In the genomic region with DNA sequence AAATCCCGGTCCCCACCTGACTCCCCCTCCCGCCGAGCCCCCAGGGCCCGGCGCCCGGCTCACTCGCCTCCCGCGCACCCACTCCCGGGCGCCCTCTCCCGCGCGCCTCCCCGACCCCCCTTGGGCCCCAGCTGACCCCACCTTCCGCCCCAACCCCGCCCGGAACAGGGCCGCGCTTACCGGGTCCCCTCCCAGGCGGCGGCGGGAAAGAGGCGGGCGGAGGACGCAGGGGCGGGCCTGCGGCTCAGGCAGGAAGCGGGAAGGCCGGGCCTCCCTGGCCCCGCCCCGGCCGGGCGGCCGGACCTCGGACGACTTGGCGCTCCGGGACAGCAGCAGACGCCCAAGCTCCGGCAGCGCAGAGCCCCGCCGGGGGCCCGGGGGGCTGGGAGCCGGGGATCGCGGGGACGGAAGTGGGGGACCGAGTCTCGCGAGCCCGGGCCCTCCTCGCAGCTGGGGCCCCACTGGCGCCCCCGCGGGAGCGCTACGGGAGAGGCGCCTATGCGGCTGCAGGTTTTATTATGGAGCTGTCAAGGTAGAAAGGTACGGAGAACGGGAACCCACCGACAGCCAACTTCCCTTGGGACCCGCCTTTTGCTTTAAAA, we compare ENCODE assay signal across 8 cellular contexts. TPM values are rescaled to one million over a fixed set of nuclear protein-coding genes. Genes with fewer than 3 reads are reported as not detected.
A peak's percentile ranks its signal among the peaks of the same experiment; 100 is the strongest.
DNase-seq lines count a peak whose midpoint lies in the region; ATAC-seq, FAIRE-seq and TF ChIP-seq lines count a peak whose summit lies in the region.

A gene (minus strand): TSS at position 212 of the 602 bp plus-strand sequence. CDS start 15,905 bp downstream, outside the sequence.

- FAIRE-seq in kidney (lab: Jason Lieb, UNC), result no peak

- H3K9ac ChIP-seq in kidney (ENCODE audit: low read length in 2 of 2), result peak within 1 kb of the TSS; percentile 75 to 80

- no peaks in the 10 kb centered on the region for H3K36me3 ChIP-seq in kidney (ENCODE audit: control insufficient read depth in 1 of 2, insufficient read depth in 2 of 2, low read length in 2 of 2)

- peak; percentile 47 for TF ChIP-seq CTCF in AG10803 (conservative IDR thresholded peaks at IDR 0.05; ENCODE audit: low read length)
- TF ChIP-seq CTCF in kidney (IDR thresholded peaks at IDR 0.05; ENCODE audit: borderline replicate concordance, extremely low read depth, insufficient read depth), result peak; percentile 12

- peak within 1 kb of the TSS; percentile 73 for H3K4me3 ChIP-seq in AG10803 (ENCODE audit: low read length)
- peak within 1 kb of the TSS; percentile 81 to 82 for H3K4me3 ChIP-seq in kidney (ENCODE audit: low read length in 2 of 2)

- peak; percentile 78 for TF ChIP-seq POLR2A in GM18951 (IDR thresholded peaks at IDR 0.05; ENCODE audit: extremely low read depth, insufficient read depth, insufficient read length)

- peak; percentile 93 for ATAC-seq in HG03159 (IDR thresholded peaks at IDR 0.05; ENCODE audit: unreplicated experiment)
- peak; percentile 94 for ATAC-seq in activated CD4-positive, CD25-positive, alpha-beta regulatory T cell treated with anti-CD3 and anti-CD28 coated beads, Interleukin-2, amount 50 U/mL, for 24 hours

- DNase-seq in AG10803 (ENCODE audit: low read depth) (peak; percentile 80), NCI-H2227 treated with DMSO at 0.1 percent for 48 hours (lab: John Stamatoyannopoulos, UW) (peak; percentile 60), cerebellar cortex (ENCODE audit: low spot score) (peak; percentile 80), kidney (peak; percentile 97)
- peak; percentile 66 to 83 for DNase-seq in stimulated activated CD4-positive, alpha-beta T cell treated with anti-CD3 and anti-CD28 coated beads, Interleukin-15, amount 100 ng/mL, for 1 hour (ENCODE audit: low read depth in 1 of 2, low spot score in 1 of 2)

- intact Hi-C loops in kidney (cut with DNase I), result no loop called here

- H3K9me3 ChIP-seq in kidney (ENCODE audit: control insufficient read depth in 1 of 2, low read length in 2 of 2), result no peaks in the 10 kb centered on the region

- H3K27ac ChIP-seq in kidney (ENCODE audit: low read depth in 2 of 2, low read length in 2 of 2), result peak within 1 kb of the TSS; percentile 65 to 77

- peaks cover 0 to 3% of the 10 kb centered on the region in 2 donors for H3K4me1 ChIP-seq in kidney (ENCODE audit: control insufficient read depth in 1 of 2, insufficient read depth in 1 of 2, low read depth in 1 of 2, low read length in 2 of 2)

- in situ Hi-C loops in GM18951 (cut with MboI; ENCODE audit: low sequenced_read_pairs, unreplicated experiment), result no loop called here

RNA-seq across cellular contexts. Expression of the gene that starts here (rescaled TPM):
- 74.3 TPM for total RNA-seq in kidney
- polyA plus RNA-seq in kidney (ENCODE audit: insufficient read depth, low read depth, low replicate concordance), result 31.6 TPM

Comparison
In these comparisons a context has a peak if more than half of its experiments do, and no peak if none do; other contexts are left out.
1. Peak in every context shown above with its lines: DNase-seq, ATAC-seq, H3K4me3 ChIP-seq and H3K27ac ChIP-seq.